In the genomic region with DNA sequence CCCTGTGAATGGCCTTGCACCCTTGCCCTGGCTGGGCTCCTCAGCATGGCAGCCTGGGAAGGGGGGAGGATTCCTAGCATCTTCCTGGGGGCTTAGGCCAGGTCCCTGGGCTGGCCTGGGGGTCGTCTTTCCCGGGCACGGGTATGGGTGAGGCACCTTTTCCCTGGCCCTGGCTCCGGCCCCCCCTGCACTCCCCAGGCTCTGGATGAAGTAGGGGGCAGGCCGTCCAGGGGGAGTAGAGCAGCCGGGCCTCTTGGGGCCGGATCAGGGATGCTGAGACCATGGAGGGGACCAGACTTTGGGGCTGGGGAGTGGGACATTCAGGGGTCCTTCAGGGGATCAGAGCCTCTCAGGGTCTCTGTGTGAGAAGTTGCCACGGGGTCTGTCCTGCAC, we compare ENCODE assay signal across 24 cellular contexts. TPM values are rescaled to one million over a fixed set of nuclear protein-coding genes. Genes with fewer than 3 reads are reported as not detected.
DNase-seq lines count a peak whose midpoint lies in the region; ATAC-seq and TF ChIP-seq lines count a peak whose summit lies in the region.
"Had no signal": no experiment of that assay in that cellular context is flagged by ENCODE, and none has a peak within 500 bp of the region (broad histone marks: within the 10 kb centered on the region; RNA-seq: fewer than 3 reads in every experiment).

No MANE protein-coding gene starts in this region.

- peak overlapping the region in 2 of 11 experiments; percentile 17 to 37; a peak in 4 of 22 replicates for H3K27ac ChIP-seq in BLaER1 treated with 17β-estradiol and CSF1 and Interleukin-3, amounts not matched to agents 10 nM and 100 nM
- peak overlapping the region in 3 of 4 donors; percentile 0 to 52 (median 41) for H3K27ac ChIP-seq in body of pancreas
- peak overlapping the region; percentile 72 to 99 for H3K27ac ChIP-seq in liver (ENCODE audit: low read depth in 1 of 2, low read length in 2 of 2)
- H3K27ac ChIP-seq in gastrocnemius medialis: peak overlapping the region; percentile 94 to 99 (median 96)
- H3K27ac ChIP-seq in GM23338 (ENCODE audit: low read depth): no peak overlapping the region

- intact Hi-C loops in body of pancreas (cut with DNase I): loop anchor here (5.0 kb wide), 1 partner anchor 109 kb away; no protein-coding TSS in a partner anchor
- intact Hi-C loops in gastrocnemius medialis (cut with DNase I; ENCODE audit: low total_unique reads): no loop called here

- in situ Hi-C loops in gastrocnemius medialis (cut with MboI; ENCODE audit: low sequenced_read_pairs in 4 of 4): loop anchor here in 2 of 4 donors (10.0 to 25.0 kb wide), 2 partner anchors 104 to 112 kb away; no protein-coding TSS in a partner anchor

- no peak overlapping the region for H3K4me3 ChIP-seq in BLaER1 treated with 17β-estradiol and CSF1 and Interleukin-3, amounts not matched to agents 10 nM and 100 nM
- H3K4me3 ChIP-seq in body of pancreas (no peak overlapping the region), liver (ENCODE audit: low read depth in 1 of 3, low read length in 3 of 3) (peak overlapping the region in 1 of 3 donors; percentile 0), gastrocnemius medialis (no peak overlapping the region), GM23338 (no peak overlapping the region)

- TF ChIP-seq POLR2A in body of pancreas (IDR thresholded peaks at IDR 0.05) (no peak), gastrocnemius medialis (IDR thresholded peaks at IDR 0.05) (no peak)

- no peaks in the 10 kb centered on the region for H3K9me2 ChIP-seq in GM23338 (ENCODE audit: insufficient read depth)
- H3K9me2 ChIP-seq: SK-N-SH had no signal

- peak overlapping the region; percentile 17 to 100 (median 98); a peak in 17 of 22 replicates for H3K4me2 ChIP-seq in BLaER1 treated with 17β-estradiol and CSF1 and Interleukin-3, amounts not matched to agents 10 nM and 100 nM
- no peak overlapping the region for H3K4me2 ChIP-seq in GM23338
- H3K4me2 ChIP-seq: SK-N-SH had no signal

- peaks cover 0 to 36% (median 0%) of the 10 kb centered on the region in 11 experiments; a peak in 5 of 22 replicates for H3K36me3 ChIP-seq in BLaER1 treated with 17β-estradiol and CSF1 and Interleukin-3, amounts not matched to agents 10 nM and 100 nM
- H3K36me3 ChIP-seq in body of pancreas (replicated peaks in 1 of 2; ENCODE audit: insufficient read depth in 1 of 2, low read depth in 2 of 2) (no peaks in the 10 kb centered on the region), liver (ENCODE audit: control insufficient read depth in 4 of 4, insufficient read depth in 3 of 4, low read depth in 1 of 4, low read length in 3 of 4) (no peaks in the 10 kb centered on the region), gastrocnemius medialis (no peaks in the 10 kb centered on the region), GM23338 (ENCODE audit: insufficient read depth) (no peaks in the 10 kb centered on the region)

- peaks cover 94% of the 10 kb centered on the region for H3K79me2 ChIP-seq in GM23338 (replicated peaks; ENCODE audit: insufficient read depth)

- no peak overlapping the region for H2AFZ ChIP-seq in GM23338

- no peaks in the 10 kb centered on the region for H3K9me3 Mint-ChIP-seq in GM23338
- H3K9me3 Mint-ChIP-seq: activated CD4-positive, alpha-beta memory T cell treated with anti-CD3 and anti-CD28 coated beads, Interleukin-2, amount 10 ng/mL, durations not matched to agents 7 days and 5 days; CD8-positive, alpha-beta memory T cell; HFFc6; naive thymus-derived CD4-positive, alpha-beta T cell; stimulated activated naive B cell treated with anti-CD40 and anti-IgM and Interleukin-4, amounts not matched to agents 10 μg/mL and 1 μg/mL and 100 μg/mL, for 72 hours had no signal

- no peak for DNase-seq in body of pancreas
- DNase-seq in gastrocnemius medialis: no peak
- no peak for DNase-seq in GM23338 (ENCODE audit: low spot score)
- DNase-seq in NCI-H526 treated with DMSO at 0.1 percent for 48 hours (lab: John Stamatoyannopoulos, UW): no peak
- DNase-seq: activated CD4-positive, alpha-beta memory T cell treated with anti-CD3 and anti-CD28 coated beads, Interleukin-2, amount 10 ng/mL, durations not matched to agents 7 days and 5 days; activated CD4-positive, alpha-beta T cell treated with anti-CD3 and anti-CD28 coated beads for 1 hour; activated CD8-positive, alpha-beta memory T cell treated with anti-CD3 and anti-CD28 coated beads, Interleukin-2, amount 50 U/mL, for 4 hours; activated naive CD4-positive, alpha-beta T cell treated with Interleukin-2 at 50 U/mL for 16 hours; CD8-positive, alpha-beta memory T cell; GOT3; HFFc6; KBM-7; naive thymus-derived CD4-positive, alpha-beta T cell; NCI-H1694 treated with DMSO at 0.1 percent for 48 hours; NCI-H446 treated with DMSO at 0.1 percent for 48 hours; OCI-M1; stimulated activated naive B cell treated with anti-CD40 and anti-IgM and Interleukin-4, amounts not matched to agents 10 μg/mL and 1 μg/mL and 100 μg/mL, for 72 hours; T-helper 2 cell had no signal

- peaks cover 98 to 100% (median 100%) of the 10 kb centered on the region in 11 experiments for H4K20me1 ChIP-seq in BLaER1 treated with 17β-estradiol and CSF1 and Interleukin-3, amounts not matched to agents 10 nM and 100 nM
- H4K20me1 ChIP-seq in GM23338 (replicated peaks; ENCODE audit: insufficient read depth): peaks cover 8% of the 10 kb centered on the region; the same call in 1 of the 2 replicates

- H3K27me3 Mint-ChIP-seq in GM23338 (ENCODE audit: insufficient read depth, low read depth, poor library complexity): peaks cover 8% of the 10 kb centered on the region
- H3K27me3 Mint-ChIP-seq: B cell had no signal

- TF ChIP-seq CTCF in body of pancreas (IDR thresholded peaks at IDR 0.05): no peak
- no peak for TF ChIP-seq CTCF in liver (IDR thresholded peaks at IDR 0.05; ENCODE audit: low read depth, low read length, missing input control)
- no peak for TF ChIP-seq CTCF in gastrocnemius medialis (IDR thresholded peaks at IDR 0.05 in 4 of 5, conservative IDR thresholded peaks at IDR 0.05 in 1 of 5)
- no peak for TF ChIP-seq CTCF in GM23338 (conservative IDR thresholded peaks at IDR 0.05; ENCODE audit: low read depth in 2 of 2)

- H3K27me3 ChIP-seq in BLaER1 treated with 17β-estradiol and CSF1 and Interleukin-3, amounts not matched to agents 10 nM and 100 nM: no peaks in the 10 kb centered on the region
- no peaks in the 10 kb centered on the region for H3K27me3 ChIP-seq in body of pancreas
- no peaks in the 10 kb centered on the region for H3K27me3 ChIP-seq in liver (ENCODE audit: control insufficient read depth in 4 of 4, insufficient read depth in 4 of 4, low read length in 3 of 4)
- no peaks in the 10 kb centered on the region for H3K27me3 ChIP-seq in gastrocnemius medialis
- H3K27me3 ChIP-seq in GM23338 (ENCODE audit: insufficient read depth): no peaks in the 10 kb centered on the region

- no peak overlapping the region for H3K27ac Mint-ChIP-seq in GM23338
- H3K27ac Mint-ChIP-seq: activated CD4-positive, alpha-beta memory T cell treated with anti-CD3 and anti-CD28 coated beads, Interleukin-2, amount 10 ng/mL, durations not matched to agents 7 days and 5 days; B cell; CD8-positive, alpha-beta memory T cell; HFFc6; naive thymus-derived CD4-positive, alpha-beta T cell; stimulated activated naive B cell treated with anti-CD40 and anti-IgM and Interleukin-4, amounts not matched to agents 10 μg/mL and 1 μg/mL and 100 μg/mL, for 72 hours had no signal

- no peak for ATAC-seq in body of pancreas
- no peak for ATAC-seq in gastrocnemius medialis
- no peak for ATAC-seq in GM18868 (IDR thresholded peaks at IDR 0.05; ENCODE audit: unreplicated experiment)
- no peak for ATAC-seq in GM23338
- ATAC-seq in HG03108 (IDR thresholded peaks at IDR 0.05; ENCODE audit: unreplicated experiment): no peak
- ATAC-seq: naive thymus-derived CD4-positive, alpha-beta T cell; stimulated activated naive B cell treated with anti-CD40 and anti-IgM and Interleukin-4, amounts not matched to agents 10 μg/mL and 1 μg/mL and 100 μg/mL, for 72 hours had no signal

- H3K4me1 ChIP-seq in BLaER1 treated with 17β-estradiol and CSF1 and Interleukin-3, amounts not matched to agents 10 nM and 100 nM: peaks cover 91 to 100% (median 99%) of the 10 kb centered on the region in 10 experiments
- H3K4me1 ChIP-seq in body of pancreas (peaks cover 99% of the 10 kb centered on the region), liver (ENCODE audit: control insufficient read depth in 4 of 4, insufficient read depth in 4 of 4, low read length in 3 of 4) (peaks cover 70 to 93% (median 82%) of the 10 kb centered on the region in 4 donors), gastrocnemius medialis (peaks cover 95% of the 10 kb centered on the region in 2 donors), GM23338 (ENCODE audit: insufficient read depth) (no peaks in the 10 kb centered on the region)

- peak overlapping the region in 8 of 11 experiments; percentile 14 to 93 (median 26); a peak in 8 of 22 replicates for H3K9ac ChIP-seq in BLaER1 treated with 17β-estradiol and CSF1 and Interleukin-3, amounts not matched to agents 10 nM and 100 nM
- no peak overlapping the region for H3K9ac ChIP-seq in liver (ENCODE audit: low read depth in 1 of 2, low read length in 2 of 2)
- H3K9ac ChIP-seq: SK-N-SH had no signal

- TF ChIP-seq RAD21 in liver (IDR thresholded peaks at IDR 0.05): no peak

- peaks cover 24% of the 10 kb centered on the region for H3K4me1 Mint-ChIP-seq in GM23338
- H3K4me1 Mint-ChIP-seq: activated CD4-positive, alpha-beta memory T cell treated with anti-CD3 and anti-CD28 coated beads, Interleukin-2, amount 10 ng/mL, durations not matched to agents 7 days and 5 days had no signal

- no peaks in the 10 kb centered on the region for H3K9me3 ChIP-seq in BLaER1 treated with 17β-estradiol and CSF1 and Interleukin-3, amounts not matched to agents 10 nM and 100 nM (replicated peaks in 1 of 11)
- H3K9me3 ChIP-seq in body of pancreas (no peaks in the 10 kb centered on the region), liver (ENCODE audit: control insufficient read depth in 4 of 4, low read length in 3 of 4) (no peaks in the 10 kb centered on the region), gastrocnemius medialis (no peaks in the 10 kb centered on the region)
- H3K9me3 ChIP-seq: SK-N-SH had no signal

- no peak overlapping the region for H3K4me3 Mint-ChIP-seq in GM23338
- H3K4me3 Mint-ChIP-seq: activated CD4-positive, alpha-beta memory T cell treated with anti-CD3 and anti-CD28 coated beads, Interleukin-2, amount 10 ng/mL, durations not matched to agents 7 days and 5 days; B cell; CD8-positive, alpha-beta memory T cell; HFFc6; naive thymus-derived CD4-positive, alpha-beta T cell; stimulated activated naive B cell treated with anti-CD40 and anti-IgM and Interleukin-4, amounts not matched to agents 10 μg/mL and 1 μg/mL and 100 μg/mL, for 72 hours had no signal

- 60 to 71% methylated on average over 1 to 7 of the region's 8 CpGs for WGBS in body of pancreas, 2 donors
- WGBS in liver: 40% methylated on average over 8 of the region's 8 CpGs

- no peaks in the 10 kb centered on the region for H3F3A ChIP-seq in GM23338 (replicated peaks; ENCODE audit: low read depth)

- H3K36me3 Mint-ChIP-seq in GM23338 (ENCODE audit: low read depth): no peaks in the 10 kb centered on the region
- H3K36me3 Mint-ChIP-seq: CD8-positive, alpha-beta memory T cell; naive thymus-derived CD4-positive, alpha-beta T cell; stimulated activated naive B cell treated with anti-CD40 and anti-IgM and Interleukin-4, amounts not matched to agents 10 μg/mL and 1 μg/mL and 100 μg/mL, for 72 hours had no signal

RNA-seq across cellular contexts. Expression of a gene that starts 6.6 kb away (rescaled TPM):
- total RNA-seq in body of pancreas (10 to 100 TPM; 31.4 to 41.9 TPM), liver (100 to 1,000 TPM in 1 of 2 donors, 10 to 100 TPM in 1; 41.5 to 116 TPM), gastrocnemius medialis (100 to 1,000 TPM in 3 of 4 donors, 10 to 100 TPM in 1; 70.8 to 224 (median 160) TPM)
- polyA plus RNA-seq in liver (100 to 1,000 TPM in 1 of 2 donors, 10 to 100 TPM in 1; 46.8 to 101 TPM), GM23338 (2016; fragmentation: Nextera tagmentation; extraction: Ambion mirVana) (4.8 and 4.9 TPM in 2 replicates)
- 14.9 and 17.9 TPM in 2 replicates for total RNA-seq in GM23338 (2014; rRNA removed; shearing (Covaris generic))

Comparison
In these comparisons a context has a peak if more than half of its experiments do, and no peak if none do; other contexts are left out.
1. H3K9ac ChIP-seq: peak in BLaER1 treated with 17β-estradiol and CSF1 and Interleukin-3, amounts not matched to agents 10 nM and 100 nM (8 of 11); none in liver (0 of 2).